In the genomic region with DNA sequence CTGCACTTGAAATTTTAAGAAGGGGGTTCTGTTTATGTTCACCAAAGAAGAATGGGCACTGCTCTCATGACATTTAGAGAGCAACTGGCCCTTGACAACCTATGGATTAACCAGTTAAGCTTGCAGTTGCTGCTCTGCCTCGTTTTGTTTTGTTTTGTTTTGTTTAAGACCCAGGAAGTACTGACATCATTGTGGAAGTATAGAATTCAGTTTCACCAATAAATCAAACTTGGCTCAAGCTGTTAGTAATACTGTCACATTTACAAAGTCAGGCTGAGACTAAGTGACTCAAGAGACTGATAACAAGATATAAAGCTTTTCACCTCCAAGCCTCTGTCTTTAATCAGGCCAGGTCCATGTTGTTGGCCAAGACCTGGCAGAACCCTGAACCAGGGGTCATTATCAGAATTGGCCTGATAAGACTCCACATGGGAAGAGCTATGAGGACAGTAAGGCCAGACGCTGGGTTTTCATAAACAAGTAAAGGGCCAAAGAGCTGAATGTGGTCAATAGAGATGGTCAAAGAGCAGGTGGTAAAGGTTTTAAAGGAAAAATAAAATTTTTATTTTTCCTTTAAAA, we compare ENCODE assay signal across 26 cellular contexts.
"Had no signal": no experiment of that assay in that cellular context is flagged by ENCODE, and none has a peak within 500 bp of the region (broad histone marks: within the 10 kb centered on the region; RNA-seq: fewer than 3 reads in every experiment).

No MANE protein-coding gene starts in this region.

- ATAC-seq: left lung; natural killer cell treated with Interleukin-12 subunit alpha and Interleukin-12 subunit beta and Interleukin-15 and Interleukin-18, amount 100 ng/mL, for 72 hours; pancreas; T-helper 17 cell had no signal

- H3K36me3 ChIP-seq: breast epithelium, left lung, neutrophil, pancreas, sigmoid colon, uterus had no signal

- H3K4me3 Mint-ChIP-seq: activated B cell treated with CpG ODN at 0.5 μM for 24 hours; activated naive CD8-positive, alpha-beta T cell treated with anti-CD3 and anti-CD28 coated beads, Interleukin-2, amount 10 ng/mL, durations not matched to agents 7 days and 5 days; endodermal cell; natural killer cell treated with Interleukin-12 subunit alpha and Interleukin-12 subunit beta and Interleukin-15 and Interleukin-18, amount 100 ng/mL, for 72 hours; T-helper 17 cell had no signal

- H3K4me3 ChIP-seq: breast epithelium, coronary artery, left lung, lung, pancreas, sigmoid colon, testis, uterus had no signal

- DNase-seq: activated B cell treated with CpG ODN at 0.5 μM for 24 hours; activated CD4-positive, alpha-beta T cell treated with anti-CD3 and anti-CD28 coated beads for 4 hours; activated CD4-positive, alpha-beta T cell treated with anti-CD3 and anti-CD28 coated beads, Interleukin-2, amount 50 U/mL, for 48 hours; activated CD8-positive, alpha-beta memory T cell treated with anti-CD3 and anti-CD28 coated beads, Interleukin-2, amount 50 U/mL, for 48 hours; activated naive CD4-positive, alpha-beta T cell treated with Interleukin-2 at 50 U/mL for 16 hours; activated naive CD8-positive, alpha-beta T cell treated with anti-CD3 and anti-CD28 coated beads, Interleukin-2, amount 10 ng/mL, durations not matched to agents 7 days and 5 days; activated T-cell treated with anti-CD3 and anti-CD28 coated beads, Interleukin-2, amount 50 U/mL, for 48 hours; amniotic stem cell; cerebellar nuclear complex; endodermal cell; foreskin fibroblast; left lung; midbrain; pancreas; sigmoid colon; stimulated activated CD4-positive, alpha-beta T cell treated with anti-CD3 and anti-CD28 coated beads, Interleukin-4, amount 100 ng/mL, for 1 hour; stimulated activated naive CD4-positive, alpha-beta T cell; T-helper 17 cell; testis; trophoblast cell; uterus had no signal

- H3K4me1 ChIP-seq: left lung, pancreas, testis, uterus had no signal

- H3K9me3 ChIP-seq: breast epithelium, left lung, neutrophil, pancreas, sigmoid colon, testis, uterus had no signal

- H3K36me3 Mint-ChIP-seq: activated naive CD8-positive, alpha-beta T cell treated with anti-CD3 and anti-CD28 coated beads, Interleukin-2, amount 10 ng/mL, durations not matched to agents 7 days and 5 days; natural killer cell treated with Interleukin-12 subunit alpha and Interleukin-12 subunit beta and Interleukin-15 and Interleukin-18, amount 100 ng/mL, for 72 hours had no signal

- FAIRE-seq: pancreas had no signal

- H3K27ac ChIP-seq: breast epithelium, coronary artery, left lung, neutrophil, pancreas, sigmoid colon, testis, uterus had no signal

- H3K27me3 Mint-ChIP-seq: activated B cell treated with CpG ODN at 0.5 μM for 24 hours; activated naive CD8-positive, alpha-beta T cell treated with anti-CD3 and anti-CD28 coated beads, Interleukin-2, amount 10 ng/mL, durations not matched to agents 7 days and 5 days; natural killer cell treated with Interleukin-12 subunit alpha and Interleukin-12 subunit beta and Interleukin-15 and Interleukin-18, amount 100 ng/mL, for 72 hours; T-helper 17 cell had no signal

- H3K9me3 Mint-ChIP-seq: activated B cell treated with CpG ODN at 0.5 μM for 24 hours; activated naive CD8-positive, alpha-beta T cell treated with anti-CD3 and anti-CD28 coated beads, Interleukin-2, amount 10 ng/mL, durations not matched to agents 7 days and 5 days; endodermal cell had no signal

- H3K4me1 Mint-ChIP-seq: activated B cell treated with CpG ODN at 0.5 μM for 24 hours; activated naive CD8-positive, alpha-beta T cell treated with anti-CD3 and anti-CD28 coated beads, Interleukin-2, amount 10 ng/mL, durations not matched to agents 7 days and 5 days; T-helper 17 cell had no signal

- H3K27ac Mint-ChIP-seq: activated B cell treated with CpG ODN at 0.5 μM for 24 hours; activated naive CD8-positive, alpha-beta T cell treated with anti-CD3 and anti-CD28 coated beads, Interleukin-2, amount 10 ng/mL, durations not matched to agents 7 days and 5 days; endodermal cell; natural killer cell treated with Interleukin-12 subunit alpha and Interleukin-12 subunit beta and Interleukin-15 and Interleukin-18, amount 100 ng/mL, for 72 hours; T-helper 17 cell had no signal

- H3K27me3 ChIP-seq: breast epithelium, left lung, neutrophil, pancreas, sigmoid colon, testis, uterus had no signal
